ENCODE assay signal across 28 cellular contexts in the genomic region with DNA sequence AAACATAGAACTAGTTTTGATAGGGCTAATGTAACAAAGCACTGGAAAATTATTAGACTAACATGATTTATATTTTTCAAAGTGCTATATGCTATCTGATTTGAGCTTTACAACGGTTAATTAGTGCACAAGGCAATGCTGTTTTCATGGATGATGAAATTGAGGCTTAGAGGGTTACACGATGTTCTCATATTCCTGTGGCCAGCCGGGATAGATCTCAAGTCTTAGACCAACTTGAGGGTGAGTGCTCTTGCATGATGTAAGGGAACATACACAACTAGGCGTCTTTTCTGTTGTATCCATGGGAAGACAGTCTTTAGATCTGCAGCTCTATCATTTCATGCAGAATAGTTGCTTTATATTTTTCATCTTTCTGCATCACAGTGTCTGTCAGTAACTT. TPM values are rescaled to one million over a fixed set of nuclear protein-coding genes. Genes with fewer than 3 reads are reported as not detected.
DNase-seq lines count a peak whose midpoint lies in the region; ATAC-seq, FAIRE-seq and TF ChIP-seq lines count a peak whose summit lies in the region.
"Had no signal": no experiment of that assay in that cellular context is flagged by ENCODE, and none has a peak within 500 bp of the region (broad histone marks: within the 10 kb centered on the region; RNA-seq: fewer than 3 reads in every experiment).

No MANE protein-coding gene starts in this region.

- peaks cover 2% of the 10 kb centered on the region for H3K27me3 ChIP-seq in Loucy (ENCODE audit: insufficient read depth, low read length, poor library complexity, severe bottlenecking)
- no peaks in the 10 kb centered on the region for H3K27me3 ChIP-seq in gastrocnemius medialis
- H3K27me3 ChIP-seq: BE2C, BLaER1 had no signal

- TF ChIP-seq POLR2A in gastrocnemius medialis (IDR thresholded peaks at IDR 0.05) = no peak

- peaks cover 13% of the 10 kb centered on the region for H4K20me1 ChIP-seq in Loucy (ENCODE audit: insufficient read depth, low read length, poor library complexity, severe bottlenecking)

- no peaks in the 10 kb centered on the region for H3K9me2 ChIP-seq in Loucy (replicated peaks; ENCODE audit: low read depth, low read length)

- no peaks in the 10 kb centered on the region for H3K36me3 ChIP-seq in Loucy (ENCODE audit: insufficient read depth, low read length)
- no peaks in the 10 kb centered on the region for H3K36me3 ChIP-seq in gastrocnemius medialis
- peaks cover 8 to 10% of the 10 kb centered on the region in 2 donors for H3K36me3 ChIP-seq in kidney (ENCODE audit: control insufficient read depth in 1 of 2, insufficient read depth in 2 of 2, low read length in 2 of 2)
- H3K36me3 ChIP-seq: BE2C had no signal

- H3K9me3 ChIP-seq in Loucy (ENCODE audit: insufficient read depth, low read depth, low read length) = no peaks in the 10 kb centered on the region
- no peaks in the 10 kb centered on the region for H3K9me3 ChIP-seq in gastrocnemius medialis
- H3K9me3 ChIP-seq in kidney (ENCODE audit: control insufficient read depth in 1 of 2, low read length in 2 of 2) = no peaks in the 10 kb centered on the region
- H3K9me3 ChIP-seq: BE2C, BLaER1 had no signal

- H3K4me1 ChIP-seq in Loucy (ENCODE audit: insufficient read depth, low read length, poor library complexity, severe bottlenecking) = peaks cover 25% of the 10 kb centered on the region
- H3K4me1 ChIP-seq in gastrocnemius medialis = peaks cover 20 to 33% of the 10 kb centered on the region in 2 donors
- peaks cover 0 to 8% of the 10 kb centered on the region in 2 donors for H3K4me1 ChIP-seq in kidney (ENCODE audit: control insufficient read depth in 1 of 2, insufficient read depth in 1 of 2, low read depth in 1 of 2, low read length in 2 of 2)
- H3K4me1 ChIP-seq: BE2C had no signal

- no peaks in the 10 kb centered on the region for H3K9me3 Mint-ChIP-seq in T-cell
- H3K9me3 Mint-ChIP-seq: CD4-positive, CD25-positive, alpha-beta regulatory T cell; CD8-positive, alpha-beta memory T cell had no signal

- no peak overlapping the region for H3K4me3 Mint-ChIP-seq in T-cell
- H3K4me3 Mint-ChIP-seq: CD14-positive monocyte; CD4-positive, alpha-beta memory T cell; CD8-positive, alpha-beta memory T cell had no signal

- H3F3A ChIP-seq in Loucy (ENCODE audit: low read depth) = no peaks in the 10 kb centered on the region

- peaks cover 68% of the 10 kb centered on the region for H3K79me2 ChIP-seq in Loucy (ENCODE audit: insufficient read depth, low read length)

- peak; percentile 65 for DNase-seq in amniotic epithelial cell (ENCODE audit: low read depth)
- peak; percentile 19 for DNase-seq in fibroblast of villous mesenchyme (ENCODE audit: low read depth)
- no peak for DNase-seq in gastrocnemius medialis
- DNase-seq in kidney = no peak
- DNase-seq in T-cell = no peak
- DNase-seq in T-helper 2 cell = no peak
- DNase-seq: 8988T; ACHN; BE2C; CD4-positive, alpha-beta memory T cell; CD4-positive, CD25-positive, alpha-beta regulatory T cell; CD8-positive, alpha-beta memory T cell; COR-L47; DMS 273 treated with DMSO at 0.1 percent for 48 hours; DMS153; DMS53; DMS79; DND-41; EL; GDM1 had no signal

- H3K4me1 Mint-ChIP-seq in T-cell = peaks cover 58 to 67% (median 64%) of the 10 kb centered on the region in 3 donors

- intact Hi-C loops in gastrocnemius medialis (cut with DNase I; ENCODE audit: low total_unique reads) = no loop called here
- intact Hi-C loops in kidney (cut with DNase I) = no loop called here

- H3K36me3 Mint-ChIP-seq in T-cell = peaks cover 43% of the 10 kb centered on the region

- peak overlapping the region; percentile 20 for H3K9ac ChIP-seq in Loucy (ENCODE audit: low read depth, low read length, poor library complexity, severe bottlenecking)
- H3K9ac ChIP-seq in kidney (ENCODE audit: low read length in 2 of 2) = no peak overlapping the region
- H3K9ac ChIP-seq: BLaER1 had no signal

- TF ChIP-seq CTCF in Loucy (conservative IDR thresholded peaks at IDR 0.05; ENCODE audit: low read length) (no peak), fibroblast of villous mesenchyme (IDR thresholded peaks at IDR 0.05; ENCODE audit: insufficient read depth, low read depth, low read length) (no peak), gastrocnemius medialis (IDR thresholded peaks at IDR 0.05 in 4 of 5, conservative IDR thresholded peaks at IDR 0.05 in 1 of 5) (no peak), kidney (IDR thresholded peaks at IDR 0.05; ENCODE audit: borderline replicate concordance, extremely low read depth, insufficient read depth) (no peak)

- no peak overlapping the region for H3K4me3 ChIP-seq in Loucy (ENCODE audit: low read length, poor library complexity, severe bottlenecking)
- no peak overlapping the region for H3K4me3 ChIP-seq in fibroblast of villous mesenchyme (ENCODE audit: low read depth, low read length)
- no peak overlapping the region for H3K4me3 ChIP-seq in gastrocnemius medialis
- no peak overlapping the region for H3K4me3 ChIP-seq in kidney (ENCODE audit: low read length in 2 of 2)
- H3K4me3 ChIP-seq: BLaER1, GM12878 had no signal

- CTCF ChIA-PET in T-cell (lab: Charles Lee) = interaction anchor here in 1 of 2 donors (0.6 kb wide), 1 partner anchor 1540 kb away, joined by 4 read pairs; no protein-coding TSS in a partner anchor

- in situ Hi-C loops in gastrocnemius medialis (cut with MboI; ENCODE audit: low sequenced_read_pairs in 4 of 4) = loop anchor here in 1 of 4 donors (25.0 kb wide), 1 partner anchor 229 kb away; no protein-coding TSS in a partner anchor

- H3K27ac ChIP-seq in gastrocnemius medialis (no peak overlapping the region), kidney (ENCODE audit: low read depth in 2 of 2, low read length in 2 of 2) (no peak overlapping the region)
- H3K27ac ChIP-seq: BLaER1 had no signal

- H3K27me3 Mint-ChIP-seq in T-cell = no peaks in the 10 kb centered on the region
- H3K27me3 Mint-ChIP-seq: CD8-positive, alpha-beta memory T cell had no signal

- ATAC-seq in gastrocnemius medialis (peak; percentile 34 to 51), T-cell (replicated peaks in 1 of 4) (no peak), HG03571 (IDR thresholded peaks at IDR 0.05; ENCODE audit: unreplicated experiment) (no peak)
- ATAC-seq: GM12878 had no signal

- no peak overlapping the region for H2AFZ ChIP-seq in Loucy (ENCODE audit: low read length)

- POLR2A ChIA-PET in T-cell (lab: Charles Lee) = interaction anchor here in 1 of 2 donors (0.7 kb wide), 1 partner anchor 606 kb away, joined by 6 read pairs; no protein-coding TSS in a partner anchor

- peak overlapping the region; percentile 42 for H3K4me2 ChIP-seq in Loucy (ENCODE audit: low read depth, low read length, poor library complexity, severe bottlenecking)
- H3K4me2 ChIP-seq: BLaER1 had no signal

- no peak overlapping the region for H3K27ac Mint-ChIP-seq in T-cell
- H3K27ac Mint-ChIP-seq: CD14-positive monocyte; CD8-positive, alpha-beta memory T cell had no signal

- FAIRE-seq in kidney (lab: Jason Lieb, UNC) = no peak
- FAIRE-seq: A204.1, GM12878, GM12892, GM18507 had no signal

RNA-seq across cellular contexts. Expression of a gene that starts 4.1 kb away (rescaled TPM):
- total RNA-seq in fibroblast of villous mesenchyme = 31.6 and 37.1 TPM in 2 replicates
- 10 to 100 TPM; 21.3 to 35.4 (median 28.1) TPM for total RNA-seq in gastrocnemius medialis
- total RNA-seq in kidney = 23.0 TPM
- polyA plus RNA-seq in kidney (ENCODE audit: insufficient read depth, low read depth, low replicate concordance) = 24.4 TPM
- 10 to 100 TPM; 24.5 to 28.0 (median 25.9) TPM for total RNA-seq in T-cell

Comparison
In these comparisons a context has a peak if more than half of its experiments do, and no peak if none do; other contexts are left out.
1. DNase-seq: peak in amniotic epithelial cell (single experiment) and fibroblast of villous mesenchyme (single experiment); none in gastrocnemius medialis (0 of 2), kidney (single experiment), T-cell (0 of 34) and T-helper 2 cell (0 of 5).
2. ATAC-seq: peak in gastrocnemius medialis (2 of 2); none in T-cell (0 of 4) and HG03571 (single experiment).